8 cellular contexts compared by ENCODE assay signal in the genomic region with DNA sequence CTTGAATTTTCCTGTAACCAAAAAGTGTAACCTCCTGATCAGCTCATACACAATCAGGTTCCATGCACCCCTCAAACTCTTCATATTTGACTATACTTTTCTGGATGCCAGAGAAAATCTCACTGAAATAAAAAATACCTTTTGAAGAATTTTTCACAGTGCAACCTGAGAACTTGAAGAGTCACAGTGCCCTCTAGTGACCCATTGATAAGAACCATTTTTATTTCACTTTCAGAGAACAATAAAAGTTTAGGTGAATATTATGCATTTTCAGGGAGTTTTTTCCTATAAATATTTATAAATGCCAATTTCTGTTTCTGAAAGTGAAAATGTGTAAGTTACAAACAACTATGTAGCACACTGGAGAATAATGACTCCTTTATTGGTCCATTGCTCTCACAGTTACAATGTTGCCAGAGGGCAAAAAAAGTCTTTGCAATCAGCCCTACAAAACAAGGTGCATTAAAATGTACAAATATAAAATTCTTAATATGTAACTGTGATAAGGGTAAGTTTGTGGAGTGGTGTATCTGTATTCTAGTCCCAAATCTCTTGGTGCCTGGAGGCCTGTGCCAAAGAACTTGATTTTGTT.
DNase-seq lines count a peak whose midpoint lies in the region; ATAC-seq, FAIRE-seq and TF ChIP-seq lines count a peak whose summit lies in the region.

No MANE protein-coding gene starts in this region.

- CTCF ChIA-PET in GM12878 (lab: Yijun Ruan, JAX), result interaction anchor here (0.5 to 1.0 kb wide), 2 partner anchors 10 to 1371 kb away, joined by 3 read pairs; no protein-coding TSS in a partner anchor

- no peak overlapping the region for H3K4me3 ChIP-seq in NB4 (ENCODE audit: low read depth, low read length)
- no peak overlapping the region for H3K4me3 ChIP-seq in GM12878

- H3K79me2 ChIP-seq in GM12878 (ENCODE audit: control insufficient read depth, insufficient read depth, low read length), result no peaks in the 10 kb centered on the region

- no peaks in the 10 kb centered on the region for H4K20me1 ChIP-seq in GM12878 (ENCODE audit: control insufficient read depth, insufficient read depth)

- no peaks in the 10 kb centered on the region for H3K27me3 ChIP-seq in GM12878 (replicated peaks in 1 of 2; ENCODE audit: control insufficient read depth in 2 of 2, insufficient read depth in 2 of 2, low read length in 1 of 2)

- H3K36me3 ChIP-seq in GM12878 (ENCODE audit: control insufficient read depth in 2 of 2, insufficient read depth in 2 of 2, low read length in 1 of 2), result no peaks in the 10 kb centered on the region

- H3K4me2 ChIP-seq in GM12878 (ENCODE audit: control insufficient read depth, insufficient read depth), result no peak overlapping the region

- H3K9me3 ChIP-seq in GM12878 (replicated peaks; ENCODE audit: control insufficient read depth, insufficient read depth, low read length), result no peaks in the 10 kb centered on the region

- POLR2A ChIA-PET in GM12878 (lab: Charles Lee), result no interaction called here

- no peak overlapping the region for H3K9ac ChIP-seq in GM12878 (ENCODE audit: control insufficient read depth, insufficient read depth, low read length)

- peak; percentile 32 for TF ChIP-seq CTCF in NB4 (IDR thresholded peaks at IDR 0.05; ENCODE audit: low read depth, low read length)
- peak; percentile 19 to 48 (median 36); a peak in 5 of 6 replicates for TF ChIP-seq CTCF in GM12878 (IDR thresholded peaks at IDR 0.05 in 2 of 3, conservative IDR thresholded peaks at IDR 0.05 in 1 of 3; ENCODE audit: control insufficient read depth in 2 of 3, extremely low read depth in 1 of 3, insufficient read depth in 1 of 3, low read depth in 3 of 3, low read length in 3 of 3)

- no peak overlapping the region for H2AFZ ChIP-seq in GM12878 (ENCODE audit: control insufficient read depth, low read depth, low read length)

- no peak overlapping the region for H3K27ac ChIP-seq in GM12878 (ENCODE audit: control insufficient read depth, insufficient read depth)

- TF ChIP-seq RAD21 in GM12878 (IDR thresholded peaks at IDR 0.05; ENCODE audit: insufficient read depth, low read depth, low read length), result peak; percentile 61

- H3K4me1 ChIP-seq in GM12878 (ENCODE audit: control insufficient read depth, insufficient read depth, low read length), result no peaks in the 10 kb centered on the region

- ATAC-seq in GM12878, result no peak
- ATAC-seq in HG03135 (IDR thresholded peaks at IDR 0.05; ENCODE audit: unreplicated experiment), result no peak

- FAIRE-seq in GM12878 (lab: Jason Lieb, UNC), result no peak

- intact Hi-C loops in GM12878 (cut with micrococcal nuclease; ENCODE audit: unreplicated experiment), result no loop called here

- TF ChIP-seq POLR2A in NB4 (IDR thresholded peaks at IDR 0.05; ENCODE audit: extremely low read depth, insufficient read length) (no peak), GM12878 (IDR thresholded peaks at IDR 0.05; ENCODE audit: low read depth, low read length) (no peak)

- BruUV-seq in GM12878 (replicated peaks; lab: Mats Ljungman, UMichigan), result no TSS peak

- RAD21 ChIA-PET in GM12878 (lab: Charles Lee; ENCODE audit: unreplicated experiment), result no interaction called here

- peak; percentile 5 to 39 for DNase-seq in NCI-H526 (lab: John Stamatoyannopoulos, UW)
- DNase-seq in NCI-H526 treated with DMSO at 0.1 percent for 48 hours (lab: John Stamatoyannopoulos, UW), result no peak
- DNase-seq in NB4 (ENCODE audit: low read depth), result peak; percentile 51
- DNase-seq in GM12878 (ENCODE audit: low read depth, low spot score), result no peak
- DNase-seq in midbrain (lab: John Stamatoyannopoulos, UW), result peak; percentile 0
- DNase-seq in central memory CD4-positive, alpha-beta T cell, result no peak
- DNase-seq in NCI-H1436 treated with DMSO at 0.1 percent for 48 hours (lab: John Stamatoyannopoulos, UW), result no peak

- in situ Hi-C loops in GM12878 (cut with MboI), result no loop called here

- SMC1A ChIA-PET in GM12878 (lab: Charles Lee; ENCODE audit: uncharacterized antibody, unreplicated experiment), result interaction anchor here (1.1 kb wide), 1 partner anchor 14 kb away, joined by 4 read pairs; no protein-coding TSS in a partner anchor

- no peak for TF ChIP-seq EP300 in GM12878 (IDR thresholded peaks at IDR 0.05; ENCODE audit: borderline replicate concordance in 1 of 2, control insufficient read depth in 1 of 2, low read depth in 2 of 2, low read length in 2 of 2)

TF ChIP-seq in GM12878, 131 proteins besides CTCF, POLR2A, EP300 and RAD21:
- TF ChIP-seq ESRRA (IDR thresholded peaks at IDR 0.05; ENCODE audit: low read length) (no peak), CREB1 (IDR thresholded peaks at IDR 0.05; ENCODE audit: low read depth) (no peak), SPI1 (IDR thresholded peaks at IDR 0.05; ENCODE audit: borderline replicate concordance, insufficient read depth, low read depth, low read length) (no peak), FOXK2 (IDR thresholded peaks at IDR 0.05) (no peak), TCF12 (IDR thresholded peaks at IDR 0.05; ENCODE audit: low read depth, low read length) (no peak), GATAD2B (conservative IDR thresholded peaks at IDR 0.05; ENCODE audit: low read depth) (no peak), SMAD1 (IDR thresholded peaks at IDR 0.05; ENCODE audit: low read depth, partially characterized antibody) (no peak)

Comparison
In these comparisons a context has a peak if more than half of its experiments do, and no peak if none do; other contexts are left out.
1. DNase-seq: peak in NCI-H526 (2 of 2), NB4 (single experiment) and midbrain (single experiment); none in NCI-H526 treated with DMSO at 0.1 percent for 48 hours (single experiment), GM12878 (single experiment), central memory CD4-positive, alpha-beta T cell (single experiment) and NCI-H1436 treated with DMSO at 0.1 percent for 48 hours (single experiment).